25 cellular contexts compared by ENCODE assay signal in genomic region chr5:90119531-90119940, GRCh38.
A peak's percentile ranks its signal among the peaks of the same experiment; 100 is the strongest.
DNase-seq lines count a peak whose midpoint lies in the region; ATAC-seq and TF ChIP-seq lines count a peak whose summit lies in the region.
"Had no signal": no experiment of that assay in that cellular context is flagged by ENCODE, and none has a peak within 500 bp of the region (broad histone marks: within the 10 kb centered on the region; RNA-seq: fewer than 3 reads in every experiment).

No MANE protein-coding gene starts in this region.

- WGBS in upper lobe of left lung, 2 donors, result 9 to 14% methylated on average over 1 of the region's 1 CpG

- no peaks in the 10 kb centered on the region for H3K9me3 Mint-ChIP-seq in nephron
- no peaks in the 10 kb centered on the region for H3K9me3 Mint-ChIP-seq in stimulated activated naive CD8-positive, alpha-beta T cell treated with anti-CD3 and anti-CD28 coated beads, Interleukin-15, amount 100 ng/mL, for 72 hours
- H3K9me3 Mint-ChIP-seq: activated CD4-positive, alpha-beta T cell treated with anti-CD3 and anti-CD28 coated beads, Interleukin-2, amount 10 ng/mL, durations not matched to agents 24 days and 14 days; activated naive CD8-positive, alpha-beta T cell treated with anti-CD3 and anti-CD28 coated beads, Interleukin-2, amount 10 ng/mL, durations not matched to agents 7 days and 5 days; activated T-cell treated with anti-CD3 and anti-CD28 coated beads, Interleukin-2, amount 50 U/mL, for 24 hours had no signal

- no peak overlapping the region for H3K27ac ChIP-seq in upper lobe of left lung
- H3K27ac ChIP-seq: gastrocnemius medialis, stomach, thyroid gland, WERI-Rb-1 had no signal

- H3K27ac Mint-ChIP-seq in nephron, result peak overlapping the region; percentile 2 to 71 (median 63)
- no peak overlapping the region for H3K27ac Mint-ChIP-seq in stimulated activated naive CD8-positive, alpha-beta T cell treated with anti-CD3 and anti-CD28 coated beads, Interleukin-15, amount 100 ng/mL, for 72 hours
- H3K27ac Mint-ChIP-seq: activated CD4-positive, alpha-beta T cell treated with anti-CD3 and anti-CD28 coated beads, Interleukin-2, amount 10 ng/mL, durations not matched to agents 24 days and 14 days; activated naive CD8-positive, alpha-beta T cell treated with anti-CD3 and anti-CD28 coated beads, Interleukin-2, amount 10 ng/mL, durations not matched to agents 7 days and 5 days; activated T-cell treated with anti-CD3 and anti-CD28 coated beads, Interleukin-2, amount 50 U/mL, for 24 hours; CD14-positive monocyte had no signal

- H3K9me3 ChIP-seq in upper lobe of left lung, result no peaks in the 10 kb centered on the region
- H3K9me3 ChIP-seq: gastrocnemius medialis, stomach, thyroid gland had no signal

- no peak for TF ChIP-seq EP300 in upper lobe of left lung (IDR thresholded peaks at IDR 0.05)

- H3K27me3 ChIP-seq in upper lobe of left lung, result no peaks in the 10 kb centered on the region
- H3K27me3 ChIP-seq: gastrocnemius medialis, stomach, thyroid gland had no signal

- no peaks in the 10 kb centered on the region for H3K36me3 Mint-ChIP-seq in nephron (ENCODE audit: low read depth)
- H3K36me3 Mint-ChIP-seq: activated naive CD8-positive, alpha-beta T cell treated with anti-CD3 and anti-CD28 coated beads, Interleukin-2, amount 10 ng/mL, durations not matched to agents 7 days and 5 days; CD14-positive monocyte had no signal

- TF ChIP-seq CTCF in AG10803 (conservative IDR thresholded peaks at IDR 0.05; ENCODE audit: low read length) (no peak), nephron (IDR thresholded peaks at IDR 0.05; ENCODE audit: unreplicated experiment in 3 of 3) (no peak), upper lobe of left lung (IDR thresholded peaks at IDR 0.05) (no peak)

- no peak for ATAC-seq in stimulated activated naive CD8-positive, alpha-beta T cell treated with anti-CD3 and anti-CD28 coated beads, Interleukin-15, amount 100 ng/mL, for 72 hours
- ATAC-seq in upper lobe of left lung (ENCODE audit: low FRiP score in 2 of 2), result no peak
- ATAC-seq in GM19395 (IDR thresholded peaks at IDR 0.05; ENCODE audit: unreplicated experiment), result no peak
- ATAC-seq: gastrocnemius medialis, HCT116, left cardiac atrium had no signal

- H3K4me3 Mint-ChIP-seq in nephron, result no peak overlapping the region
- H3K4me3 Mint-ChIP-seq in stimulated activated naive CD8-positive, alpha-beta T cell treated with anti-CD3 and anti-CD28 coated beads, Interleukin-15, amount 100 ng/mL, for 72 hours, result no peak overlapping the region
- H3K4me3 Mint-ChIP-seq: activated CD4-positive, alpha-beta T cell treated with anti-CD3 and anti-CD28 coated beads, Interleukin-2, amount 10 ng/mL, durations not matched to agents 24 days and 14 days; activated naive CD8-positive, alpha-beta T cell treated with anti-CD3 and anti-CD28 coated beads, Interleukin-2, amount 10 ng/mL, durations not matched to agents 7 days and 5 days; activated T-cell treated with anti-CD3 and anti-CD28 coated beads, Interleukin-2, amount 50 U/mL, for 24 hours; CD14-positive monocyte had no signal

- H3K4me3 ChIP-seq in AG10803 (ENCODE audit: low read length) (no peak overlapping the region), upper lobe of left lung (no peak overlapping the region)
- H3K4me3 ChIP-seq: gastrocnemius medialis, stomach, thyroid gland had no signal

- peaks cover 24% of the 10 kb centered on the region for H3K4me1 Mint-ChIP-seq in nephron
- H3K4me1 Mint-ChIP-seq in stimulated activated naive CD8-positive, alpha-beta T cell treated with anti-CD3 and anti-CD28 coated beads, Interleukin-15, amount 100 ng/mL, for 72 hours, result no peaks in the 10 kb centered on the region
- H3K4me1 Mint-ChIP-seq: activated CD4-positive, alpha-beta T cell treated with anti-CD3 and anti-CD28 coated beads, Interleukin-2, amount 10 ng/mL, durations not matched to agents 24 days and 14 days; activated naive CD8-positive, alpha-beta T cell treated with anti-CD3 and anti-CD28 coated beads, Interleukin-2, amount 10 ng/mL, durations not matched to agents 7 days and 5 days; CD14-positive monocyte had no signal

- no peaks in the 10 kb centered on the region for H3K27me3 Mint-ChIP-seq in nephron (ENCODE audit: low read depth)
- H3K27me3 Mint-ChIP-seq in stimulated activated naive CD8-positive, alpha-beta T cell treated with anti-CD3 and anti-CD28 coated beads, Interleukin-15, amount 100 ng/mL, for 72 hours, result no peaks in the 10 kb centered on the region
- H3K27me3 Mint-ChIP-seq: activated CD4-positive, alpha-beta T cell treated with anti-CD3 and anti-CD28 coated beads, Interleukin-2, amount 10 ng/mL, durations not matched to agents 24 days and 14 days; activated naive CD8-positive, alpha-beta T cell treated with anti-CD3 and anti-CD28 coated beads, Interleukin-2, amount 10 ng/mL, durations not matched to agents 7 days and 5 days; activated T-cell treated with anti-CD3 and anti-CD28 coated beads, Interleukin-2, amount 50 U/mL, for 24 hours had no signal

- no peaks in the 10 kb centered on the region for H3K36me3 ChIP-seq in upper lobe of left lung
- H3K36me3 ChIP-seq: gastrocnemius medialis, stomach, thyroid gland, WERI-Rb-1 had no signal

- DNase-seq in AG10803 (ENCODE audit: low read depth), result peak; percentile 14
- peak; percentile 2 for DNase-seq in RPMI7951 (ENCODE audit: low read depth)
- DNase-seq in dedifferentiated amniotic fluid mesenchymal stem cell (ENCODE audit: extremely low spot score), result peak; percentile 61
- no peak for DNase-seq in stimulated activated naive CD8-positive, alpha-beta T cell treated with anti-CD3 and anti-CD28 coated beads, Interleukin-15, amount 100 ng/mL, for 72 hours
- DNase-seq in upper lobe of left lung, result no peak
- DNase-seq: activated CD4-positive, alpha-beta T cell treated with anti-CD3 and anti-CD28 coated beads, Interleukin-2, amount 10 ng/mL, durations not matched to agents 24 days and 14 days; activated gamma-delta T cell; activated naive CD8-positive, alpha-beta T cell treated with anti-CD3 and anti-CD28 coated beads, Interleukin-2, amount 10 ng/mL, durations not matched to agents 7 days and 5 days; activated T-cell treated with anti-CD3 and anti-CD28 coated beads, Interleukin-2, amount 50 U/mL, for 24 hours; Calu3; effector CD4-positive, alpha-beta T cell; gastrocnemius medialis; KBM-7; left cardiac atrium; NCI-H1417 treated with DMSO at 0.1 percent for 48 hours; NCI-H345; OCI-M1; Right ventricle myocardium superior; stomach; thyroid gland; WERI-Rb-1 had no signal

- TF ChIP-seq POLR2A in upper lobe of left lung (IDR thresholded peaks at IDR 0.05), result no peak

- peaks cover 0 to 9% (median 1%) of the 10 kb centered on the region in 4 donors for H3K4me1 ChIP-seq in upper lobe of left lung
- H3K4me1 ChIP-seq: gastrocnemius medialis, thyroid gland had no signal

Comparison
In these comparisons a context has a peak if more than half of its experiments do, and no peak if none do; other contexts are left out.
1. DNase-seq: peak in AG10803 (single experiment), RPMI7951 (single experiment) and dedifferentiated amniotic fluid mesenchymal stem cell (single experiment); none in stimulated activated naive CD8-positive, alpha-beta T cell treated with anti-CD3 and anti-CD28 coated beads, Interleukin-15, amount 100 ng/mL, for 72 hours (0 of 2) and upper lobe of left lung (0 of 2).
2. H3K27ac Mint-ChIP-seq: peak in nephron (3 of 3); none in stimulated activated naive CD8-positive, alpha-beta T cell treated with anti-CD3 and anti-CD28 coated beads, Interleukin-15, amount 100 ng/mL, for 72 hours (0 of 2).